8 cellular contexts compared by ENCODE assay signal in genomic region chr5:10248378-10249260, GRCh38.
DNase-seq lines count a peak whose midpoint lies in the region; ATAC-seq and TF ChIP-seq lines count a peak whose summit lies in the region.

No MANE protein-coding gene starts in this region.

- peak overlapping the region; percentile 97 for H3K4me3 ChIP-seq in effector memory CD4-positive, alpha-beta T cell (ENCODE audit: insufficient read depth, low read depth, low read length, poor library complexity, severe bottlenecking)
- H3K4me3 ChIP-seq in neuron (ENCODE audit: low read length), result peak overlapping the region; percentile 99

- H3K9me3 ChIP-seq in ES-I3 (ENCODE audit: control insufficient read depth, insufficient read depth, low read length) (no peaks in the 10 kb centered on the region), neuron (ENCODE audit: low read length) (no peaks in the 10 kb centered on the region)
- no peaks in the 10 kb centered on the region for H3K9me3 ChIP-seq in effector memory CD4-positive, alpha-beta T cell (ENCODE audit: control insufficient read depth, low read length)

- no peak for TF ChIP-seq CTCF in GM13977 (IDR thresholded peaks at IDR 0.05; ENCODE audit: extremely low read depth, insufficient read depth, missing control alignments)

- peak overlapping the region; percentile 95 for H3K27ac ChIP-seq in effector memory CD4-positive, alpha-beta T cell (ENCODE audit: insufficient read depth, low read length, poor library complexity, severe bottlenecking)

- ATAC-seq in GM21717 (IDR thresholded peaks at IDR 0.05; ENCODE audit: unreplicated experiment), result peak; percentile 13

- H3K9ac ChIP-seq in ES-I3 (ENCODE audit: low read depth, low read length), result peak overlapping the region; percentile 87

- H3K36me3 ChIP-seq in ES-I3 (ENCODE audit: insufficient read depth, low read length), result peaks cover 6% of the 10 kb centered on the region
- peaks cover 2% of the 10 kb centered on the region for H3K36me3 ChIP-seq in effector memory CD4-positive, alpha-beta T cell (ENCODE audit: control insufficient read depth, insufficient read depth, low read length)
- H3K36me3 ChIP-seq in neuron (ENCODE audit: insufficient read depth, low read length), result peaks cover 12% of the 10 kb centered on the region

- H2AFZ ChIP-seq in neuron (ENCODE audit: low read depth, low read length), result peak overlapping the region; percentile 49

- DNase-seq in NCI-H82 (lab: John Stamatoyannopoulos, UW) (peak; percentile 63), GM13977 (ENCODE audit: low spot score) (no peak), DMS114 treated with DMSO at 0.1 percent for 48 hours (lab: John Stamatoyannopoulos, UW; ENCODE audit: unreplicated experiment) (no peak), SKM-1 treated with dmso at 0.1 percent for 144 hours (lab: John Stamatoyannopoulos, UW; ENCODE audit: unreplicated experiment) (no peak)
- no peak for DNase-seq in effector memory CD4-positive, alpha-beta T cell

- no peaks in the 10 kb centered on the region for H3K27me3 ChIP-seq in effector memory CD4-positive, alpha-beta T cell (replicated peaks; ENCODE audit: control insufficient read depth, insufficient read depth, low read length, poor library complexity, severe bottlenecking)
- no peaks in the 10 kb centered on the region for H3K27me3 ChIP-seq in neuron (ENCODE audit: insufficient read depth, low read length)

- peaks cover 7% of the 10 kb centered on the region; the same call in 1 of the 2 replicates for H3K4me1 ChIP-seq in ES-I3 (ENCODE audit: insufficient read depth, low read length)
- peaks cover 20% of the 10 kb centered on the region for H3K4me1 ChIP-seq in effector memory CD4-positive, alpha-beta T cell (ENCODE audit: control insufficient read depth, insufficient read depth, low read length, poor library complexity, severe bottlenecking)
- peaks cover 13% of the 10 kb centered on the region for H3K4me1 ChIP-seq in neuron (ENCODE audit: insufficient read depth, low read length)

- in situ Hi-C loops in GM13977 (cut with MboI; ENCODE audit: low pct_unique_long_range_greater_than_20kb, low sequenced_read_pairs, unreplicated experiment), result no loop called here
